1 cellular context compared by ENCODE assay signal in genomic region chr10:35564276-35564982, GRCh38.
TF ChIP-seq lines count a peak whose summit lies in the region.

No MANE protein-coding gene starts in this region.

TF ChIP-seq in H1, 55 proteins besides CTCF, POLR2A, EP300 and RAD21 (continued from another document):
- TF ChIP-seq GTF2F1 (IDR thresholded peaks at IDR 0.05; ENCODE audit: borderline replicate concordance, low read depth, low read length): no peak
- TF ChIP-seq E2F6 (IDR thresholded peaks at IDR 0.05): no peak
